Comparison of ENCODE assay signal across 1 cellular context in the genomic region with DNA sequence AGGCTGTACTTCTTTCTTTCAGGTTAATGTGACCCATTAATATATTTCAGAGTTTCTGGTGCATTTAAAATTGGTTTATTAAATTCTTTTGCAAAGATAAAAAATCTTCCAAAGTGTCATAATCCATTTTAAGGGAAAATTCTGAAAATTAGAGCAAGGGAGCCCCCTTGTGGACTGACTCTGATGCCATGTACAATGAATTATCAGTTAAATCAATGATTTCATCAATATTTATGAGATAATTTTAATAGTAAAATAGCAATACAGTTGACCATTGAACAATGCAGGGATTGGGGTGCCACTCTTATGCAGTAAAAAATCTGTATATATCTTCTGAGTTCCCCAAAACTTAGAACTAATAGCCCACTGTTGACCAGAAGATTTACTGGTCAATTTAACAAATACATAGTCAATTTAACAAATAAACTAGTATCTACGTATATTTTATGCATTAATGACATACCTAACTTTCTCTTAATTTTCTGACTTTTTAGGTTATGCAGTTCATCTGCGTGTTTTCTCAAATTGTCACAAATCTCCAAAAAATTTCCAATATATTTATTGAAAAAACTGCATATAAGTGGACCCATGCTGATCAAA.
TF ChIP-seq lines count a peak whose summit lies in the region.

No MANE protein-coding gene starts in this region.

TF ChIP-seq in IMR-90, 13 proteins besides CTCF, POLR2A, EP300 and RAD21 (continued from another document):
- TF ChIP-seq, protein P1, sequence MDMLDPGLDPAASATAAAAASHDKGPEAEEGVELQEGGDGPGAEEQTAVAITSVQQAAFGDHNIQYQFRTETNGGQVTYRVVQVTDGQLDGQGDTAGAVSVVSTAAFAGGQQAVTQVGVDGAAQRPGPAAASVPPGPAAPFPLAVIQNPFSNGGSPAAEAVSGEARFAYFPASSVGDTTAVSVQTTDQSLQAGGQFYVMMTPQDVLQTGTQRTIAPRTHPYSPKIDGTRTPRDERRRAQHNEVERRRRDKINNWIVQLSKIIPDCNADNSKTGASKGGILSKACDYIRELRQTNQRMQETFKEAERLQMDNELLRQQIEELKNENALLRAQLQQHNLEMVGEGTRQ (IDR thresholded peaks at IDR 0.05; ENCODE audit: low read depth, low read length): no peak
- TF ChIP-seq CHD1 (IDR thresholded peaks at IDR 0.05; ENCODE audit: low read depth, low read length) (no peak), MAZ (IDR thresholded peaks at IDR 0.05; ENCODE audit: borderline replicate concordance, low read depth, low read length) (no peak), MAFK (IDR thresholded peaks at IDR 0.05; ENCODE audit: low read depth, low read length) (no peak), SMC3 (IDR thresholded peaks at IDR 0.05; ENCODE audit: low read depth, low read length) (peak; percentile 58)
